Comparison of ENCODE assay signal across 1 cellular context in genomic region chr20:58418949-58419748, GRCh38.
TF ChIP-seq lines count a peak whose summit lies in the region.

No MANE protein-coding gene starts in this region.

TF ChIP-seq in HCT116, 20 proteins besides CTCF, POLR2A, EP300 and RAD21 (continued from another document):
- TF ChIP-seq REST (IDR thresholded peaks at IDR 0.05; ENCODE audit: low read depth) (no peak), YY1 (IDR thresholded peaks at IDR 0.05; ENCODE audit: extremely low read depth, insufficient replicate concordance, low read depth, low read length) (no peak)
- TF ChIP-seq, protein P1, sequence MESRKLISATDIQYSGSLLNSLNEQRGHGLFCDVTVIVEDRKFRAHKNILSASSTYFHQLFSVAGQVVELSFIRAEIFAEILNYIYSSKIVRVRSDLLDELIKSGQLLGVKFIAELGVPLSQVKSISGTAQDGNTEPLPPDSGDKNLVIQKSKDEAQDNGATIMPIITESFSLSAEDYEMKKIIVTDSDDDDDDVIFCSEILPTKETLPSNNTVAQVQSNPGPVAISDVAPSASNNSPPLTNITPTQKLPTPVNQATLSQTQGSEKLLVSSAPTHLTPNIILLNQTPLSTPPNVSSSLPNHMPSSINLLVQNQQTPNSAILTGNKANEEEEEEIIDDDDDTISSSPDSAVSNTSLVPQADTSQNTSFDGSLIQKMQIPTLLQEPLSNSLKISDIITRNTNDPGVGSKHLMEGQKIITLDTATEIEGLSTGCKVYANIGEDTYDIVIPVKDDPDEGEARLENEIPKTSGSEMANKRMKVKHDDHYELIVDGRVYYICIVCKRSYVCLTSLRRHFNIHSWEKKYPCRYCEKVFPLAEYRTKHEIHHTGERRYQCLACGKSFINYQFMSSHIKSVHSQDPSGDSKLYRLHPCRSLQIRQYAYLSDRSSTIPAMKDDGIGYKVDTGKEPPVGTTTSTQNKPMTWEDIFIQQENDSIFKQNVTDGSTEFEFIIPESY (IDR thresholded peaks at IDR 0.05; ENCODE audit: extremely low read depth, insufficient replicate concordance, low read length): no peak
